17 cellular contexts compared by ENCODE assay signal in genomic region chr9:138075496-138075895, GRCh38.
"Had no signal": no experiment of that assay in that cellular context is flagged by ENCODE, and none has a peak within 500 bp of the region (broad histone marks: within the 10 kb centered on the region; RNA-seq: fewer than 3 reads in every experiment).

No MANE protein-coding gene starts in this region.

- H3K4me3 ChIP-seq: prostate gland, thyroid gland, vagina had no signal

- H3K9me3 ChIP-seq: prostate gland, thyroid gland, vagina had no signal

- H3K4me1 Mint-ChIP-seq: activated CD4-positive, alpha-beta T cell treated with anti-CD3 and anti-CD28 coated beads, Interleukin-2, amount 10 ng/mL, durations not matched to agents 7 days and 5 days; nephron had no signal

- H3K4me3 Mint-ChIP-seq: activated CD4-positive, alpha-beta T cell treated with anti-CD3 and anti-CD28 coated beads, Interleukin-2, amount 10 ng/mL, durations not matched to agents 7 days and 5 days; activated naive CD8-positive, alpha-beta T cell; nephron; T-helper 2 cell treated with Interferon-gamma antibody and Interleukin-4, amounts not matched to agents 5 μg/mL and 100 μg/mL, for 36 hours had no signal

- H3K27me3 ChIP-seq: thyroid gland, vagina had no signal

- H3K36me3 ChIP-seq: prostate gland, thyroid gland, vagina had no signal

- H3K27ac ChIP-seq: prostate gland, thyroid gland, vagina had no signal

- FAIRE-seq: colon, endothelial cell of umbilical vein had no signal

- H3K36me3 Mint-ChIP-seq: activated naive CD8-positive, alpha-beta T cell had no signal

- H3K4me1 ChIP-seq: prostate gland, thyroid gland, vagina had no signal

- H3K27ac Mint-ChIP-seq: activated CD4-positive, alpha-beta T cell treated with anti-CD3 and anti-CD28 coated beads, Interleukin-2, amount 10 ng/mL, durations not matched to agents 7 days and 5 days; activated naive CD8-positive, alpha-beta T cell; nephron; T-helper 2 cell treated with Interferon-gamma antibody and Interleukin-4, amounts not matched to agents 5 μg/mL and 100 μg/mL, for 36 hours had no signal

- H3K9me3 Mint-ChIP-seq: activated CD4-positive, alpha-beta T cell treated with anti-CD3 and anti-CD28 coated beads, Interleukin-2, amount 10 ng/mL, durations not matched to agents 7 days and 5 days; nephron; T-helper 2 cell treated with Interferon-gamma antibody and Interleukin-4, amounts not matched to agents 5 μg/mL and 100 μg/mL, for 36 hours had no signal

- DNase-seq: activated CD4-positive, alpha-beta T cell treated with anti-CD3 and anti-CD28 coated beads, Interleukin-2, amount 10 ng/mL, durations not matched to agents 7 days and 5 days; activated gamma-delta T cell treated with Interleukin-2 at 50 U/mL for 16 hours; amniotic stem cell; foreskin fibroblast; glutamatergic neuron; hypothalamus; nucleus accumbens; stimulated activated CD4-positive, alpha-beta T cell treated with anti-CD3 and anti-CD28 coated beads, Interleukin-12 subunit alpha, Interleukin-12 subunit beta, amount 100 ng/mL, for 4 hours; stimulated activated CD4-positive, alpha-beta T cell treated with anti-CD3 and anti-CD28 coated beads, Interleukin-2, amount 100 ng/mL, for 24 hours; thyroid gland had no signal
